In genomic region chr2:2921011-2921720, GRCh38 we compare ENCODE assay signal across 25 cellular contexts.
"Had no signal": no experiment of that assay in that cellular context is flagged by ENCODE, and none has a peak within 500 bp of the region (broad histone marks: within the 10 kb centered on the region; RNA-seq: fewer than 3 reads in every experiment).

No MANE protein-coding gene starts in this region.

- H3K36me3 Mint-ChIP-seq: activated CD4-positive, alpha-beta memory T cell treated with anti-CD3 and anti-CD28 coated beads for 36 hours; activated naive CD4-positive, alpha-beta T cell treated with anti-CD3 and anti-CD28 coated beads, Interleukin-2, amount 50 U/mL, for 24 hours; activated naive CD8-positive, alpha-beta T cell treated with anti-CD3 and anti-CD28 coated beads for 36 hours had no signal

- DNase-seq: activated CD4-positive, alpha-beta memory T cell treated with anti-CD3 and anti-CD28 coated beads for 36 hours; activated CD4-positive, alpha-beta T cell treated with anti-CD3 and anti-CD28 coated beads for 36 hours; activated CD4-positive, alpha-beta T cell treated with anti-CD3 and anti-CD28 coated beads, Interleukin-2, amount 10 ng/mL, durations not matched to agents 24 days and 14 days; activated CD4-positive, CD25-positive, alpha-beta regulatory T cell; activated CD4-positive, CD25-positive, alpha-beta regulatory T cell treated with anti-CD3 and anti-CD28 coated beads, Interleukin-2, amount 50 U/mL, for 72 hours; activated effector memory CD4-positive, alpha-beta T cell treated with anti-CD3 and anti-CD28 coated beads, Interleukin-2, amount 50 U/mL, for 16 hours; activated naive CD4-positive, alpha-beta T cell treated with anti-CD3 and anti-CD28 coated beads for 36 hours; activated naive CD8-positive, alpha-beta T cell treated with anti-CD3 and anti-CD28 coated beads for 36 hours; activated naive CD8-positive, alpha-beta T cell treated with anti-CD3 and anti-CD28 coated beads, Interleukin-2, amount 50 U/mL, for 24 hours; activated T-cell treated with anti-CD3 and anti-CD28 coated beads, Interleukin-2, amount 50 U/mL, for 1 hour; activated T-cell treated with anti-CD3 and anti-CD28 coated beads, Interleukin-2, amount 50 U/mL, for 48 hours; amygdala; aorta; body of pancreas; caudate nucleus; cortex of kidney; effector CD8-positive, alpha-beta T cell; foreskin fibroblast; heart left ventricle; T-helper 2 cell had no signal

- H3K27me3 Mint-ChIP-seq: activated naive CD4-positive, alpha-beta T cell treated with anti-CD3 and anti-CD28 coated beads, Interleukin-2, amount 50 U/mL, for 24 hours; activated naive CD8-positive, alpha-beta T cell treated with anti-CD3 and anti-CD28 coated beads, Interleukin-2, amount 50 U/mL, for 24 hours had no signal

- H3K27ac Mint-ChIP-seq: activated CD4-positive, alpha-beta memory T cell treated with anti-CD3 and anti-CD28 coated beads for 36 hours; activated CD4-positive, alpha-beta T cell treated with anti-CD3 and anti-CD28 coated beads for 36 hours; activated CD4-positive, alpha-beta T cell treated with anti-CD3 and anti-CD28 coated beads, Interleukin-2, amount 10 ng/mL, durations not matched to agents 24 days and 14 days; activated naive CD4-positive, alpha-beta T cell treated with anti-CD3 and anti-CD28 coated beads for 36 hours; activated naive CD4-positive, alpha-beta T cell treated with anti-CD3 and anti-CD28 coated beads, Interleukin-2, amount 50 U/mL, for 24 hours; activated naive CD8-positive, alpha-beta T cell treated with anti-CD3 and anti-CD28 coated beads for 36 hours; activated naive CD8-positive, alpha-beta T cell treated with anti-CD3 and anti-CD28 coated beads, Interleukin-2, amount 50 U/mL, for 24 hours; activated T-helper 1 cell treated with anti-CD3 and anti-CD28 coated beads, Interleukin-12 subunit alpha, Interleukin-12 subunit beta, Interleukin-2, Interleukin-4 antibody, amounts not matched to agents 30 ng/mL and 10 ng/mL and 1 ng/mL, durations not matched to agents 14 hours and 24 hours and 36 hours; activated T-helper 2 cell treated with anti-CD3 and anti-CD28 coated beads, Interferon-gamma antibody, Interleukin-2, Interleukin-4, amounts not matched to agents 10 μg/mL and 5 μg/mL and 100 μg/mL, durations not matched to agents 14 hours and 24 hours and 36 hours had no signal

- H3K4me1 ChIP-seq: adrenal gland, body of pancreas, heart left ventricle had no signal

- H3K4me1 Mint-ChIP-seq: activated CD4-positive, alpha-beta T cell treated with anti-CD3 and anti-CD28 coated beads for 36 hours; activated CD4-positive, alpha-beta T cell treated with anti-CD3 and anti-CD28 coated beads, Interleukin-2, amount 10 ng/mL, durations not matched to agents 24 days and 14 days; activated naive CD4-positive, alpha-beta T cell treated with anti-CD3 and anti-CD28 coated beads, Interleukin-2, amount 50 U/mL, for 24 hours; activated naive CD8-positive, alpha-beta T cell treated with anti-CD3 and anti-CD28 coated beads for 36 hours; activated naive CD8-positive, alpha-beta T cell treated with anti-CD3 and anti-CD28 coated beads, Interleukin-2, amount 50 U/mL, for 24 hours had no signal

- H3K36me3 ChIP-seq: adrenal gland, heart left ventricle had no signal

- H3K27ac ChIP-seq: adrenal gland, body of pancreas, epithelial cell of prostate, heart left ventricle had no signal

- H3K9me3 ChIP-seq: adrenal gland, body of pancreas had no signal

- H3K4me3 ChIP-seq: adrenal gland, body of pancreas, heart left ventricle had no signal

- H3K4me3 Mint-ChIP-seq: activated CD4-positive, alpha-beta memory T cell treated with anti-CD3 and anti-CD28 coated beads for 36 hours; activated CD4-positive, alpha-beta T cell treated with anti-CD3 and anti-CD28 coated beads for 36 hours; activated CD4-positive, alpha-beta T cell treated with anti-CD3 and anti-CD28 coated beads, Interleukin-2, amount 10 ng/mL, durations not matched to agents 24 days and 14 days; activated naive CD4-positive, alpha-beta T cell treated with anti-CD3 and anti-CD28 coated beads for 36 hours; activated naive CD4-positive, alpha-beta T cell treated with anti-CD3 and anti-CD28 coated beads, Interleukin-2, amount 50 U/mL, for 24 hours; activated naive CD8-positive, alpha-beta T cell treated with anti-CD3 and anti-CD28 coated beads for 36 hours; activated naive CD8-positive, alpha-beta T cell treated with anti-CD3 and anti-CD28 coated beads, Interleukin-2, amount 50 U/mL, for 24 hours; activated T-helper 1 cell treated with anti-CD3 and anti-CD28 coated beads, Interleukin-12 subunit alpha, Interleukin-12 subunit beta, Interleukin-2, Interleukin-4 antibody, amounts not matched to agents 30 ng/mL and 10 ng/mL and 1 ng/mL, durations not matched to agents 14 hours and 24 hours and 36 hours had no signal

- ATAC-seq: activated CD4-positive, alpha-beta T cell treated with anti-CD3 and anti-CD28 coated beads for 36 hours; activated naive CD8-positive, alpha-beta T cell treated with anti-CD3 and anti-CD28 coated beads, Interleukin-2, amount 50 U/mL, for 24 hours; body of pancreas; heart left ventricle had no signal

- H3K27me3 ChIP-seq: adrenal gland, body of pancreas, heart left ventricle had no signal

- H3K9me3 Mint-ChIP-seq: activated CD4-positive, alpha-beta memory T cell treated with anti-CD3 and anti-CD28 coated beads for 36 hours; activated CD4-positive, alpha-beta T cell treated with anti-CD3 and anti-CD28 coated beads, Interleukin-2, amount 10 ng/mL, durations not matched to agents 24 days and 14 days; activated naive CD4-positive, alpha-beta T cell treated with anti-CD3 and anti-CD28 coated beads for 36 hours; activated naive CD4-positive, alpha-beta T cell treated with anti-CD3 and anti-CD28 coated beads, Interleukin-2, amount 50 U/mL, for 24 hours; activated naive CD8-positive, alpha-beta T cell treated with anti-CD3 and anti-CD28 coated beads for 36 hours; activated naive CD8-positive, alpha-beta T cell treated with anti-CD3 and anti-CD28 coated beads, Interleukin-2, amount 50 U/mL, for 24 hours; activated T-helper 1 cell treated with anti-CD3 and anti-CD28 coated beads, Interleukin-12 subunit alpha, Interleukin-12 subunit beta, Interleukin-2, Interleukin-4 antibody, amounts not matched to agents 30 ng/mL and 10 ng/mL and 1 ng/mL, durations not matched to agents 14 hours and 24 hours and 36 hours; activated T-helper 2 cell treated with anti-CD3 and anti-CD28 coated beads, Interferon-gamma antibody, Interleukin-2, Interleukin-4, amounts not matched to agents 10 μg/mL and 5 μg/mL and 100 μg/mL, durations not matched to agents 14 hours and 24 hours and 36 hours had no signal
